Comparison of ENCODE assay signal across 18 cellular contexts in the genomic region with DNA sequence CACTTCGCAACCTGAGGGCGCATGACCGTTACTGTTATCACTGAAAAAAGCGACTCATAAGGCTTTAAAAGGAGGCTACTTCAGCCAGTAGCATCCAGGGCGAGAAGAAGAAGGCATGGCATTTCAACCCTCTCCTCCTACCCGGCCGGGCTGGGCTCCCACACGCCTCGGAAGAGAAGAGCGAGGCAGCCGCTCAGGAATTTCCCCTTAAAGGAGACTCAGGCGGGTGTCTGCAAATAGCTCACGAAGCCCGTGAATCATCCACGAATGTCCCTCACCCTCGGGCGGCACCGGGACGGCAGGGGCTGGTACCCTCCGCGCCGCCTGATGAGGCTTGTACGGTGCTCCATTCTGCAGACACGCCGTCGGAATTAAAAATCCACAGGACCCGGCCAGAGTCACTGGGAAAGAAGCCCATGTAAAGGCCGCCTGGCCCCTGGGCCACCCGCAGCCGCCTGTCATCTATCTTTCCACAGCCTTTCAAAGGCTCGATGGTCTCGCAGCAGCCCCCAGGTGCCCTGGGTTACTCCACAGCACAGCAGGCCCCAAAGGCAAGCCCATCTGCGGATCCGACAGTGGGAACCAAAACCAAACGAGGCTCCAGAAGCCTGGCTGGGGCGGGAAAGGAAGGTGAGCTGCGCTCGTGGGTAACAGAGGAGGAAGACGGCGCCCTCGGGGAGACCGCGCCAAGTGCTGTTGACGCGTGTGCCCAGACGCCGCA. TPM values are rescaled to one million over a fixed set of nuclear protein-coding genes. Genes with fewer than 3 reads are reported as not detected.
A peak's percentile ranks its signal among the peaks of the same experiment; 100 is the strongest.
DNase-seq lines count a peak whose midpoint lies in the region; ATAC-seq and TF ChIP-seq lines count a peak whose summit lies in the region.
"Had no signal": no experiment of that assay in that cellular context is flagged by ENCODE, and none has a peak within 500 bp of the region (broad histone marks: within the 10 kb centered on the region; RNA-seq: fewer than 3 reads in every experiment).

No MANE protein-coding gene starts in this region.

- H3K18ac ChIP-seq in IMR-90 (ENCODE audit: low read depth, low read length) = no peak overlapping the region

- no peak overlapping the region for H2BK20ac ChIP-seq in IMR-90 (ENCODE audit: low read depth, low read length)

- no peak for TF ChIP-seq CTCF in CD8-positive, alpha-beta T cell (IDR thresholded peaks at IDR 0.05)
- TF ChIP-seq CTCF in IMR-90 (conservative IDR thresholded peaks at IDR 0.05; ENCODE audit: low read depth, low read length) (no peak), epithelial cell of proximal tubule (conservative IDR thresholded peaks at IDR 0.05; ENCODE audit: low read depth, low read length) (no peak), nephron (IDR thresholded peaks at IDR 0.05; ENCODE audit: unreplicated experiment in 3 of 3) (no peak), endothelial cell (IDR thresholded peaks at IDR 0.05; ENCODE audit: unreplicated experiment) (no peak), SK-N-SH (IDR thresholded peaks at IDR 0.05) (no peak), esophagus squamous epithelium (IDR thresholded peaks at IDR 0.05) (no peak)

- peaks cover 0 to 4% of the 10 kb centered on the region in 2 experiments; a peak in 1 of 4 replicates for H3K79me1 ChIP-seq in IMR-90 (ENCODE audit: low read depth in 1 of 2, low read length in 2 of 2)

- H3K27ac ChIP-seq in CD8-positive, alpha-beta T cell (ENCODE audit: low read depth, low read length) = no peak overlapping the region
- H3K27ac ChIP-seq in IMR-90 (ENCODE audit: insufficient read depth, low read length) = no peak overlapping the region
- H3K27ac ChIP-seq in SK-N-SH (ENCODE audit: low read depth in 2 of 2, low read length in 1 of 2) = no peak overlapping the region
- peak overlapping the region in 1 of 4 donors; percentile 54 for H3K27ac ChIP-seq in esophagus squamous epithelium
- H3K27ac ChIP-seq: ascending aorta, uterus had no signal

- in situ Hi-C loops in IMR-90 (cut with MboI; ENCODE audit: low sequenced_read_pairs) = no loop called here

- POLR2A ChIA-PET in CD8-positive, alpha-beta T cell (lab: Charles Lee) = no interaction called here
- POLR2A ChIA-PET in IMR-90 (lab: Charles Lee; ENCODE audit: unreplicated experiment) (no interaction called here), SK-N-SH (lab: Yijun Ruan, JAX) (no interaction called here)

- no TSS peak for BruUV-seq in IMR-90 (replicated peaks; lab: Mats Ljungman, UMichigan)

- H3K4me1 ChIP-seq in CD8-positive, alpha-beta T cell (ENCODE audit: insufficient read depth, low read length) = peaks cover 79% of the 10 kb centered on the region
- H3K4me1 ChIP-seq in IMR-90 (ENCODE audit: control insufficient read depth, insufficient read depth, low read length) (peaks cover 2% of the 10 kb centered on the region; the same call in 1 of the 2 replicates), SK-N-SH (ENCODE audit: control insufficient read depth in 1 of 2, insufficient read depth in 2 of 2, low read depth in 1 of 2, low read length in 1 of 2) (peaks cover 0 to 4% of the 10 kb centered on the region in 2 experiments; a peak in 1 of 4 replicates), esophagus squamous epithelium (peaks cover 20 to 62% (median 33%) of the 10 kb centered on the region in 3 donors)

- dilution Hi-C loops in IMR-90 (cut with HindIII; ENCODE audit: low sequenced_read_pairs, unreplicated experiment) = no loop called here

- H3K14ac ChIP-seq in IMR-90 (replicated peaks; ENCODE audit: low read depth, low read length) = no peak overlapping the region

- H3K36me3 Mint-ChIP-seq in CD8-positive, alpha-beta T cell = peaks cover 25% of the 10 kb centered on the region
- H3K36me3 Mint-ChIP-seq in nephron (ENCODE audit: low read depth) (peaks cover 5% of the 10 kb centered on the region), endothelial cell (ENCODE audit: low read depth, unreplicated experiment) (peaks cover 12% of the 10 kb centered on the region)

- H3K4ac ChIP-seq in IMR-90 (ENCODE audit: low read depth, low read length) = no peak overlapping the region

- no peak overlapping the region for H2BK15ac ChIP-seq in IMR-90 (ENCODE audit: low read depth, low read length)

- H3K56ac ChIP-seq in IMR-90 (ENCODE audit: extremely low read depth, insufficient read depth, low read length) = no peak overlapping the region

- no peaks in the 10 kb centered on the region for H3F3A ChIP-seq in SK-N-SH (replicated peaks; ENCODE audit: insufficient read depth)

- no peak overlapping the region for H4K8ac ChIP-seq in IMR-90 (ENCODE audit: low read depth in 2 of 2, low read length in 2 of 2)

- 71% methylated on average over 10 of the region's 47 CpGs; no CpG with 5 or more reads in 1 of the 2 experiments for WGBS in IMR-90 (ENCODE audit: extremely low coverage in 2 of 2, insufficient read length in 1 of 2), 2 experiments
- 88% methylated on average over 31 of the region's 47 CpGs for WGBS in SK-N-SH (ENCODE audit: low lambda C conversion rate)
- WGBS in esophagus squamous epithelium, 2 donors = 55 to 78% methylated on average over 16 to 19 of the region's 47 CpGs

- H3K9me2 ChIP-seq in SK-N-SH = no peaks in the 10 kb centered on the region

- H3K9me3 ChIP-seq in CD8-positive, alpha-beta T cell (ENCODE audit: low read length) = no peaks in the 10 kb centered on the region
- no peaks in the 10 kb centered on the region for H3K9me3 ChIP-seq in IMR-90 (ENCODE audit: control insufficient read depth, insufficient read depth, low read length)
- no peaks in the 10 kb centered on the region for H3K9me3 ChIP-seq in SK-N-SH
- no peaks in the 10 kb centered on the region for H3K9me3 ChIP-seq in esophagus squamous epithelium
- H3K9me3 ChIP-seq: ascending aorta, stomach, uterus had no signal

- H3K9ac ChIP-seq in IMR-90 (ENCODE audit: low read depth, low read length) = no peak overlapping the region
- H3K9ac ChIP-seq in SK-N-SH = no peak overlapping the region

- CTCF ChIA-PET in CD8-positive, alpha-beta T cell (lab: Charles Lee) = interaction anchor here (0.7 kb wide), 1 partner anchor 41 kb away, joined by 3 read pairs; no protein-coding TSS in a partner anchor
- CTCF ChIA-PET in IMR-90 (lab: Yijun Ruan, JAX) = no interaction called here
- CTCF ChIA-PET in SK-N-SH (lab: Yijun Ruan, JAX) = no interaction called here

- H3K27ac Mint-ChIP-seq in CD8-positive, alpha-beta T cell = peak overlapping the region; percentile 74
- H3K27ac Mint-ChIP-seq in nephron = peak overlapping the region; percentile 67 to 94 (median 93)
- no peak overlapping the region for H3K27ac Mint-ChIP-seq in endothelial cell (ENCODE audit: unreplicated experiment)
- H3K27ac Mint-ChIP-seq: T-helper 2 cell treated with Interferon-gamma antibody and Interleukin-4, amounts not matched to agents 5 μg/mL and 100 μg/mL, for 36 hours had no signal

- H3K4me2 ChIP-seq in IMR-90 (ENCODE audit: low read depth, low read length) (no peak overlapping the region), SK-N-SH (no peak overlapping the region)

- no peak overlapping the region for H2BK120ac ChIP-seq in IMR-90 (ENCODE audit: low read depth, low read length)

- intact Hi-C loops in CD8-positive, alpha-beta T cell (cut with DNase I, micrococcal nuclease) = loop anchor here (5.0 to 10.0 kb wide), 6 partner anchors 285 to 695 kb away; a partner anchor contains a TSS
- intact Hi-C loops in IMR-90 (cut with micrococcal nuclease) (no loop called here), esophagus squamous epithelium (cut with DNase I) (no loop called here)

- no peaks in the 10 kb centered on the region for H3K9me3 Mint-ChIP-seq in CD8-positive, alpha-beta T cell
- H3K9me3 Mint-ChIP-seq in nephron = no peaks in the 10 kb centered on the region
- H3K9me3 Mint-ChIP-seq in endothelial cell (ENCODE audit: unreplicated experiment) = no peaks in the 10 kb centered on the region
- H3K9me3 Mint-ChIP-seq: T-helper 2 cell treated with Interferon-gamma antibody and Interleukin-4, amounts not matched to agents 5 μg/mL and 100 μg/mL, for 36 hours had no signal

- H2BK5ac ChIP-seq in IMR-90 (ENCODE audit: low read depth, low read length, poor library complexity, severe bottlenecking) = no peak overlapping the region

- TF ChIP-seq POLR2A in IMR-90 (IDR thresholded peaks at IDR 0.05; ENCODE audit: low read depth, low read length) = no peak
- no peak for TF ChIP-seq POLR2A in esophagus squamous epithelium (IDR thresholded peaks at IDR 0.05)

- peaks cover 70% of the 10 kb centered on the region for H3K4me1 Mint-ChIP-seq in CD8-positive, alpha-beta T cell (ENCODE audit: low read depth)
- H3K4me1 Mint-ChIP-seq in nephron (peaks cover 59% of the 10 kb centered on the region), endothelial cell (ENCODE audit: unreplicated experiment) (peaks cover 8% of the 10 kb centered on the region)

- no peak overlapping the region for H2AK9ac ChIP-seq in IMR-90 (replicated peaks; ENCODE audit: low read depth, low read length, poor library complexity)

- no peak for ATAC-seq in CD8-positive, alpha-beta T cell
- ATAC-seq in IMR-90 (ENCODE audit: low read depth) = peak; percentile 44; the same call in 1 of the 2 replicates

- H3K4me3 ChIP-seq in CD8-positive, alpha-beta T cell (ENCODE audit: low read depth, low read length) = no peak overlapping the region
- H3K4me3 ChIP-seq in IMR-90 (ENCODE audit: insufficient read depth, low read depth, low read length) (no peak overlapping the region), epithelial cell of proximal tubule (ENCODE audit: low read depth, low read length) (peak overlapping the region; percentile 16), SK-N-SH (ENCODE audit: low read depth in 2 of 2, low read length in 1 of 2) (no peak overlapping the region), esophagus squamous epithelium (no peak overlapping the region)
- H3K4me3 ChIP-seq: ascending aorta, stomach, uterus had no signal

- H3K4me3 Mint-ChIP-seq in CD8-positive, alpha-beta T cell = peak overlapping the region; percentile 65
- H3K4me3 Mint-ChIP-seq in nephron = peak overlapping the region in 2 of 3 experiments; percentile 45 to 48
- H3K4me3 Mint-ChIP-seq in endothelial cell (ENCODE audit: unreplicated experiment) = no peak overlapping the region
- H3K4me3 Mint-ChIP-seq: T-helper 2 cell treated with Interferon-gamma antibody and Interleukin-4, amounts not matched to agents 5 μg/mL and 100 μg/mL, for 36 hours had no signal

- no peak for TF ChIP-seq EP300 in SK-N-SH (IDR thresholded peaks at IDR 0.05; ENCODE audit: borderline replicate concordance in 1 of 2, low read depth in 1 of 2, low read length in 1 of 2)

- no peaks in the 10 kb centered on the region for H3K9me1 ChIP-seq in IMR-90 (ENCODE audit: insufficient read depth, low read length)

- H3K36me3 ChIP-seq in CD8-positive, alpha-beta T cell (ENCODE audit: insufficient read depth, low read length) = peaks cover 6% of the 10 kb centered on the region
- H3K36me3 ChIP-seq in IMR-90 (ENCODE audit: control insufficient read depth, insufficient read depth, low read length) (no peaks in the 10 kb centered on the region), SK-N-SH (replicated peaks in 1 of 2; ENCODE audit: control insufficient read depth in 1 of 2, insufficient read depth in 2 of 2, low read length in 1 of 2) (no peaks in the 10 kb centered on the region), esophagus squamous epithelium (no peaks in the 10 kb centered on the region)
- H3K36me3 ChIP-seq: ascending aorta, uterus had no signal

- no peak overlapping the region for H4K5ac ChIP-seq in IMR-90 (ENCODE audit: low read depth, low read length)

- H4K20me1 ChIP-seq in IMR-90 (ENCODE audit: insufficient read depth, low read length) = peaks cover 15% of the 10 kb centered on the region
- no peaks in the 10 kb centered on the region for H4K20me1 ChIP-seq in SK-N-SH (ENCODE audit: insufficient read depth)

- H3K23ac ChIP-seq in IMR-90 (ENCODE audit: low read depth, low read length) = no peak overlapping the region

- peak in 2 of 7 experiments; percentile 34 to 42 for DNase-seq in CD8-positive, alpha-beta T cell
- DNase-seq in IMR-90 = peak; percentile 21
- DNase-seq in epithelial cell of proximal tubule (ENCODE audit: low read depth) = no peak
- no peak for DNase-seq in endothelial cell (ENCODE audit: low spot score)
- DNase-seq in SK-N-SH = no peak
- no peak for DNase-seq in esophagus squamous epithelium (lab: John Stamatoyannopoulos, UW)
- DNase-seq: dermis blood vessel endothelial cell; DMS53; mammary epithelial cell; NCI-H2107; occipital lobe; RPMI8226; stimulated activated CD4-positive, alpha-beta T cell treated with anti-CD3 and anti-CD28 coated beads, Interleukin-12 subunit alpha, Interleukin-12 subunit beta, amount 100 ng/mL, for 4 hours; stomach; uterus had no signal

- H2AK5ac ChIP-seq in IMR-90 (ENCODE audit: low read depth, low read length) = no peak overlapping the region

- H3K27me3 ChIP-seq in CD8-positive, alpha-beta T cell (ENCODE audit: insufficient read depth, low read length) = no peaks in the 10 kb centered on the region
- H3K27me3 ChIP-seq in IMR-90 (ENCODE audit: control insufficient read depth, insufficient read depth, low read length) (no peaks in the 10 kb centered on the region), SK-N-SH (ENCODE audit: insufficient read depth) (no peaks in the 10 kb centered on the region), esophagus squamous epithelium (no peaks in the 10 kb centered on the region)
- H3K27me3 ChIP-seq: ascending aorta, stomach, uterus had no signal

- no peak overlapping the region for H4K91ac ChIP-seq in IMR-90 (ENCODE audit: insufficient read depth, low read depth, low read length)

- no peaks in the 10 kb centered on the region for H3K79me2 ChIP-seq in SK-N-SH (ENCODE audit: insufficient read depth)

- no peaks in the 10 kb centered on the region for H3K27me3 Mint-ChIP-seq in CD8-positive, alpha-beta T cell (ENCODE audit: low read depth)
- no peaks in the 10 kb centered on the region for H3K27me3 Mint-ChIP-seq in nephron (ENCODE audit: low read depth)
- peaks cover 8% of the 10 kb centered on the region for H3K27me3 Mint-ChIP-seq in endothelial cell (ENCODE audit: unreplicated experiment)

- H2AFZ ChIP-seq in IMR-90 (replicated peaks; ENCODE audit: low read length, poor library complexity) (no peak overlapping the region), SK-N-SH (ENCODE audit: low read depth) (no peak overlapping the region)

- no peak for TF ChIP-seq RAD21 in IMR-90 (IDR thresholded peaks at IDR 0.05; ENCODE audit: low read length)
- no peak for TF ChIP-seq RAD21 in SK-N-SH (IDR thresholded peaks at IDR 0.05; ENCODE audit: low read length)

RNA-seq across cellular contexts. Expression of a gene that starts 11.8 kb away (rescaled TPM):
- 10 to 100 TPM; 49.0 to 54.2 TPM for total RNA-seq in CD8-positive, alpha-beta T cell
- total RNA-seq in IMR-90 (2012; rRNA removed) (3.0 and 3.3 TPM in 2 replicates), epithelial cell of proximal tubule (15.2 and 32.8 TPM in 2 replicates), endothelial cell (ENCODE audit: unreplicated experiment) (24.5 TPM), esophagus squamous epithelium (10 to 100 TPM in 1 of 4 donors, 1 to 10 TPM in 3; 4.5 to 13.4 (median 6.6) TPM)
- polyA plus RNA-seq in IMR-90 (2012; rRNA removed) (6.1 and 7.5 TPM in 2 replicates), SK-N-SH (2012; rRNA removed) (2.3 and 2.6 TPM in 2 replicates)
- polyA plus RNA-seq in IMR-90 (2012; cell fraction: cytosol; rRNA removed) = 3.3 and 6.6 TPM in 2 replicates
- polyA plus RNA-seq in IMR-90 (2012; cell fraction: nucleus; rRNA removed; ENCODE audit: low replicate concordance) = 22.0 and 39.5 TPM in 2 replicates
- 0.97 and 1.5 TPM in 2 replicates for polyA plus RNA-seq in SK-N-SH (2012; cell fraction: cytosol; rRNA removed)
- 7.4 and 9.0 TPM in 2 replicates for polyA plus RNA-seq in SK-N-SH (2012; cell fraction: nucleus; rRNA removed)

Comparison
In these comparisons a context has a peak if more than half of its experiments do, and no peak if none do; other contexts are left out.
1. intact Hi-C loops: an anchor here in CD8-positive, alpha-beta T cell (5.0 to 10.0 kb wide); none called in IMR-90 and esophagus squamous epithelium.